12 cellular contexts compared by ENCODE assay signal in the genomic region with DNA sequence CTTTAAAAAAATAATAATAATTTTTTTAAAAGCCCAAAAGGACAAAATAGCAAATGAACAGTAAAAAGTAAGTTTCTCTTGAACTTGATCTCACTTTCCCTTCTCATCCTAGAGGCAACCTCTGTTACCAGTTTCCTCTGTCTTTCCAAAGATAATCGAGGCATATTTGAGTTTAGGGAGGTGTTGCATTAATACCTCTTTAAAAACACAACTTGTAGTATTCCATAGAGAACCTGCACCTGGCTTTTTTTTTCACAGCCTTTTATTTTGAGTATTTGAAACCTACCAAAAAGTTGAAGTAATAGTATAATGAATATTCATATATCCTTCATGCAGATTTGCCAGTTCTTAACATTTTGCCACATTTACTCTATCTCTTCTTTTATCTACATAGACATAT. TPM values are rescaled to one million over a fixed set of nuclear protein-coding genes. Genes with fewer than 3 reads are reported as not detected.
DNase-seq lines count a peak whose midpoint lies in the region; ATAC-seq and TF ChIP-seq lines count a peak whose summit lies in the region.
"Had no signal": no experiment of that assay in that cellular context is flagged by ENCODE, and none has a peak within 500 bp of the region (broad histone marks: within the 10 kb centered on the region; RNA-seq: fewer than 3 reads in every experiment).

No MANE protein-coding gene starts in this region.

- H3K9me3 ChIP-seq in CD4-positive, alpha-beta memory T cell (ENCODE audit: control insufficient read depth in 1 of 2, low read length in 2 of 2), result no peaks in the 10 kb centered on the region
- H3K9me3 ChIP-seq in osteoblast (ENCODE audit: low read depth, low read length) (no peaks in the 10 kb centered on the region), PC-3 (ENCODE audit: low read length) (no peaks in the 10 kb centered on the region)

- POLR2A ChIA-PET in CD4-positive, alpha-beta memory T cell (lab: Charles Lee; ENCODE audit: partially characterized antibody), result interaction anchor here (0.8 to 24.9 kb wide), 5 partner anchors 1 to 110 kb away, joined by 3 to 1342 read pairs (median 45); partner anchors contain the start of genes CSK and MPI
- POLR2A ChIA-PET in PC-3 (lab: Charles Lee; ENCODE audit: unreplicated experiment), result no interaction called here

- no peaks in the 10 kb centered on the region for H3K9me2 ChIP-seq in PC-3 (replicated peaks; ENCODE audit: low read length)

- intact Hi-C loops in CD4-positive, alpha-beta memory T cell (cut with micrococcal nuclease), result no loop called here
- intact Hi-C loops in PC-3 (cut with micrococcal nuclease), result no loop called here

- BruUV-seq in PC-3 (replicated peaks; lab: Mats Ljungman, UMichigan), result no TSS peak

- no peak overlapping the region for H3K4me2 ChIP-seq in osteoblast (ENCODE audit: insufficient read depth, low read length)
- no peak overlapping the region for H3K4me2 ChIP-seq in PC-3 (ENCODE audit: low read length)

- peaks cover 51 to 96% (median 82%) of the 10 kb centered on the region in 4 donors for H3K4me1 Mint-ChIP-seq in CD4-positive, alpha-beta memory T cell
- peaks cover 52 to 65% (median 60%) of the 10 kb centered on the region in 3 donors for H3K4me1 Mint-ChIP-seq in IgD-negative memory B cell
- peaks cover 83% of the 10 kb centered on the region for H3K4me1 Mint-ChIP-seq in activated naive CD8-positive, alpha-beta T cell treated with anti-CD3 and anti-CD28 coated beads for 36 hours

- no peak overlapping the region for H3K9ac ChIP-seq in PC-3 (ENCODE audit: low read length)

- H3F3A ChIP-seq in PC-3 (ENCODE audit: low read length, unreplicated experiment), result no peaks in the 10 kb centered on the region

- no peak for DNase-seq in CD4-positive, alpha-beta memory T cell
- no peak for DNase-seq in activated naive CD8-positive, alpha-beta T cell treated with anti-CD3 and anti-CD28 coated beads for 36 hours
- DNase-seq in osteoblast (ENCODE audit: insufficient read length, low spot score, missing footprints) (peak; percentile 52), LoVo (ENCODE audit: low spot score) (no peak), NCI-H2171 treated with DMSO at 0.1 percent for 48 hours (lab: John Stamatoyannopoulos, UW) (no peak), PC-3 (no peak)
- DNase-seq: activated CD4-positive, CD25-positive, alpha-beta regulatory T cell; DMS53; NCI-H2029 treated with DMSO at 0.1 percent for 48 hours had no signal

- no peaks in the 10 kb centered on the region for H3K27me3 Mint-ChIP-seq in CD4-positive, alpha-beta memory T cell
- H3K27me3 Mint-ChIP-seq in IgD-negative memory B cell, result peaks cover 3% of the 10 kb centered on the region
- H3K27me3 Mint-ChIP-seq in activated naive CD8-positive, alpha-beta T cell treated with anti-CD3 and anti-CD28 coated beads for 36 hours, result no peaks in the 10 kb centered on the region

- peak overlapping the region; percentile 82 to 99 (median 92) for H3K27ac Mint-ChIP-seq in CD4-positive, alpha-beta memory T cell
- peak overlapping the region; percentile 73 to 99 (median 94) for H3K27ac Mint-ChIP-seq in IgD-negative memory B cell
- peak overlapping the region; percentile 99 for H3K27ac Mint-ChIP-seq in activated naive CD8-positive, alpha-beta T cell treated with anti-CD3 and anti-CD28 coated beads for 36 hours

- H4K20me1 ChIP-seq in osteoblast (ENCODE audit: insufficient read depth, low read length) (peaks cover 75% of the 10 kb centered on the region), PC-3 (ENCODE audit: low read length) (peaks cover 35% of the 10 kb centered on the region; the same call in 1 of the 2 replicates)

- no peak for TF ChIP-seq CTCF in osteoblast (IDR thresholded peaks at IDR 0.05; ENCODE audit: extremely low read depth, low read depth, low read length)
- TF ChIP-seq CTCF in PC-3 (conservative IDR thresholded peaks at IDR 0.05; ENCODE audit: low read depth, low read length), result no peak

- peaks cover 11 to 48% of the 10 kb centered on the region in 2 donors for H3K36me3 Mint-ChIP-seq in CD4-positive, alpha-beta memory T cell
- peaks cover 15% of the 10 kb centered on the region for H3K36me3 Mint-ChIP-seq in IgD-negative memory B cell
- H3K36me3 Mint-ChIP-seq in activated naive CD8-positive, alpha-beta T cell treated with anti-CD3 and anti-CD28 coated beads for 36 hours, result peaks cover 43% of the 10 kb centered on the region

- peak overlapping the region in 7 of 8 donors; percentile 70 to 96 (median 76) for H3K4me3 Mint-ChIP-seq in CD4-positive, alpha-beta memory T cell
- H3K4me3 Mint-ChIP-seq in IgD-negative memory B cell, result peak overlapping the region; percentile 76 to 94 (median 90)
- peak overlapping the region; percentile 49 for H3K4me3 Mint-ChIP-seq in activated naive CD8-positive, alpha-beta T cell treated with anti-CD3 and anti-CD28 coated beads for 36 hours

- H3K36me3 ChIP-seq in CD4-positive, alpha-beta memory T cell (ENCODE audit: insufficient read depth, low read length), result peaks cover 11% of the 10 kb centered on the region
- H3K36me3 ChIP-seq in osteoblast (ENCODE audit: insufficient read depth, low read length) (no peaks in the 10 kb centered on the region), PC-3 (ENCODE audit: low read depth, low read length) (no peaks in the 10 kb centered on the region)

- H3K4me3 ChIP-seq in CD4-positive, alpha-beta memory T cell (ENCODE audit: low read length in 2 of 2), result no peak overlapping the region
- H3K4me3 ChIP-seq in osteoblast (ENCODE audit: insufficient read depth, low read length) (no peak overlapping the region), PC-3 (ENCODE audit: low read length) (no peak overlapping the region)

- peaks cover 99% of the 10 kb centered on the region for H3K4me1 ChIP-seq in CD4-positive, alpha-beta memory T cell (ENCODE audit: insufficient read depth, low read length)
- H3K4me1 ChIP-seq in osteoblast (ENCODE audit: insufficient read depth, low read length) (peaks cover 58% of the 10 kb centered on the region), PC-3 (ENCODE audit: insufficient read depth, low read length) (peaks cover 11% of the 10 kb centered on the region)

- CTCF ChIA-PET in CD4-positive, alpha-beta memory T cell (lab: Charles Lee; ENCODE audit: partially characterized antibody), result interaction anchor here (1.4 to 36.4 kb wide), 4 partner anchors 4 to 173 kb away, joined by 3 to 1908 read pairs (median 992); partner anchors contain the start of genes CSK and LMAN1L
- CTCF ChIA-PET in PC-3 (lab: Charles Lee), result no interaction called here

- ATAC-seq in HG02981 (IDR thresholded peaks at IDR 0.05; ENCODE audit: unreplicated experiment) (no peak), PC-3 (no peak)

- no peaks in the 10 kb centered on the region for H3K9me3 Mint-ChIP-seq in CD4-positive, alpha-beta memory T cell
- no peaks in the 10 kb centered on the region for H3K9me3 Mint-ChIP-seq in IgD-negative memory B cell
- H3K9me3 Mint-ChIP-seq in activated naive CD8-positive, alpha-beta T cell treated with anti-CD3 and anti-CD28 coated beads for 36 hours, result no peaks in the 10 kb centered on the region

- peak overlapping the region; percentile 86 for H3K27ac ChIP-seq in CD4-positive, alpha-beta memory T cell (ENCODE audit: low read depth, low read length)
- peak overlapping the region; percentile 81 for H3K27ac ChIP-seq in osteoblast (ENCODE audit: low read depth, low read length)
- H3K27ac ChIP-seq in PC-3 (ENCODE audit: low read length), result no peak overlapping the region

- no peaks in the 10 kb centered on the region for H3K27me3 ChIP-seq in CD4-positive, alpha-beta memory T cell (ENCODE audit: insufficient read depth, low read length)
- H3K27me3 ChIP-seq in osteoblast (ENCODE audit: insufficient read depth, low read length) (no peaks in the 10 kb centered on the region), PC-3 (ENCODE audit: low read length) (no peaks in the 10 kb centered on the region)

- H3K79me2 ChIP-seq in osteoblast (ENCODE audit: insufficient read depth, low read length), result peaks cover 97% of the 10 kb centered on the region
- peaks cover 80% of the 10 kb centered on the region for H3K79me2 ChIP-seq in PC-3 (ENCODE audit: low read length)

- H2AFZ ChIP-seq in osteoblast (ENCODE audit: low read length), result no peak overlapping the region
- no peak overlapping the region for H2AFZ ChIP-seq in PC-3 (ENCODE audit: low read length)

RNA-seq across cellular contexts. Expression of gene CSK, which starts 9.1 kb away (rescaled TPM):
- 100 to 1,000 TPM; 234 to 247 TPM for total RNA-seq in CD4-positive, alpha-beta memory T cell
- polyA plus RNA-seq in CD4-positive, alpha-beta memory T cell, result 100 to 1,000 TPM in 1 of 2 donors, 10 to 100 TPM in 1; 72.5 to 125 TPM
- 214 TPM for polyA plus RNA-seq in IgD-negative memory B cell
- 100 to 1,000 TPM; 308 to 310 TPM for total RNA-seq in activated naive CD8-positive, alpha-beta T cell treated with anti-CD3 and anti-CD28 coated beads for 36 hours
- total RNA-seq in osteoblast, result 30.6 and 31.5 TPM in 2 replicates
- total RNA-seq in PC-3 (2014; rRNA removed), result 38.0 and 50.3 TPM in 2 replicates

RNA-seq across cellular contexts. Expression of gene LMAN1L, which starts 21.6 kb away (rescaled TPM):
- under 1 TPM; 0.23 to 0.39 TPM for total RNA-seq in CD4-positive, alpha-beta memory T cell
- polyA plus RNA-seq in CD4-positive, alpha-beta memory T cell, result not detected
- polyA plus RNA-seq in IgD-negative memory B cell, result not detected
- under 1 TPM; 0.14 to 0.33 TPM for total RNA-seq in activated naive CD8-positive, alpha-beta T cell treated with anti-CD3 and anti-CD28 coated beads for 36 hours
- total RNA-seq in osteoblast (under 0.01 TPM in 1 of 2 replicates, not detected in the other), PC-3 (2014; rRNA removed) (not detected in 2 replicates)
- total RNA-seq: lung microvascular endothelial cell had no signal

RNA-seq across cellular contexts. Expression of gene CPLX3, which starts 35.4 kb away (rescaled TPM):
- total RNA-seq in CD4-positive, alpha-beta memory T cell, result not detected
- polyA plus RNA-seq in CD4-positive, alpha-beta memory T cell, result not detected
- not detected for polyA plus RNA-seq in IgD-negative memory B cell
- under 1 TPM in 1 of 2 experiments, not detected in 1; 0.19 TPM for total RNA-seq in activated naive CD8-positive, alpha-beta T cell treated with anti-CD3 and anti-CD28 coated beads for 36 hours
- not detected in 2 replicates for total RNA-seq in osteoblast
- total RNA-seq in PC-3 (2014; rRNA removed), result not detected in 2 replicates
- total RNA-seq: lung microvascular endothelial cell had no signal

RNA-seq across cellular contexts. Expression of gene CYP1A2, which starts 42.4 kb away (rescaled TPM):
- not detected for total RNA-seq in CD4-positive, alpha-beta memory T cell
- polyA plus RNA-seq in CD4-positive, alpha-beta memory T cell, result not detected
- polyA plus RNA-seq in IgD-negative memory B cell, result not detected
- total RNA-seq in activated naive CD8-positive, alpha-beta T cell treated with anti-CD3 and anti-CD28 coated beads for 36 hours, result not detected
- total RNA-seq in osteoblast (not detected in 2 replicates), PC-3 (2014; rRNA removed) (not detected in 2 replicates)
- total RNA-seq: lung microvascular endothelial cell had no signal

RNA-seq across cellular contexts. Expression of gene ULK3, which starts 51.9 kb away (rescaled TPM):
- 10 to 100 TPM; 84.9 to 88.3 TPM for total RNA-seq in CD4-positive, alpha-beta memory T cell
- 10 to 100 TPM; 33.6 to 38.5 TPM for polyA plus RNA-seq in CD4-positive, alpha-beta memory T cell
- 25.2 TPM for polyA plus RNA-seq in IgD-negative memory B cell
- 10 to 100 TPM; 41.1 to 49.9 TPM for total RNA-seq in activated naive CD8-positive, alpha-beta T cell treated with anti-CD3 and anti-CD28 coated beads for 36 hours
- total RNA-seq in osteoblast (19.4 and 21.4 TPM in 2 replicates), PC-3 (2014; rRNA removed) (20.3 and 29.7 TPM in 2 replicates)
